ENCODE assay signal across 29 cellular contexts in genomic region chr7:147013820-147014219, GRCh38.
DNase-seq lines count a peak whose midpoint lies in the region; ATAC-seq and TF ChIP-seq lines count a peak whose summit lies in the region.
"Had no signal": no experiment of that assay in that cellular context is flagged by ENCODE, and none has a peak within 500 bp of the region (broad histone marks: within the 10 kb centered on the region; RNA-seq: fewer than 3 reads in every experiment).

No MANE protein-coding gene starts in this region.

- no peak for ATAC-seq in HG02571 (IDR thresholded peaks at IDR 0.05; ENCODE audit: unreplicated experiment)
- ATAC-seq: activated T-cell treated with anti-CD3 and anti-CD28 coated beads, Interleukin-2, amount 50 U/mL, for 4 hours; psoas muscle; WTC11 had no signal

- H3K79me2 ChIP-seq in osteoblast (ENCODE audit: insufficient read depth, low read length) (no peaks in the 10 kb centered on the region), OCI-LY7 (ENCODE audit: insufficient read depth, low read depth, low read length) (no peaks in the 10 kb centered on the region)

- H3K9me2 ChIP-seq in OCI-LY7 (ENCODE audit: insufficient read depth, low read length) = no peaks in the 10 kb centered on the region

- POLR2A ChIA-PET in OCI-LY7 (lab: Charles Lee) = no interaction called here

- no TSS peak for BruUV-seq in OCI-LY7 (replicated peaks; lab: Mats Ljungman, UMichigan)

- no peak overlapping the region for H2AFZ ChIP-seq in osteoblast (ENCODE audit: low read length)
- H2AFZ ChIP-seq in OCI-LY7 (ENCODE audit: low read length) = no peak overlapping the region

- no peak overlapping the region for H3K9ac ChIP-seq in adipocyte (ENCODE audit: low read length)

- H3K36me3 ChIP-seq in adipocyte (ENCODE audit: control insufficient read depth, insufficient read depth, low read length, severe bottlenecking) = no peaks in the 10 kb centered on the region
- no peaks in the 10 kb centered on the region for H3K36me3 ChIP-seq in osteoblast (ENCODE audit: insufficient read depth, low read length)
- no peaks in the 10 kb centered on the region for H3K36me3 ChIP-seq in OCI-LY7 (ENCODE audit: insufficient read depth, low read length)
- H3K36me3 ChIP-seq: adrenal gland, esophagus muscularis mucosa, HAP-1, left ventricle myocardium inferior, MG63, thoracic aorta, uterus had no signal

- H3K4me3 ChIP-seq in AG10803 (ENCODE audit: low read length) (no peak overlapping the region), adipocyte (ENCODE audit: low read length) (no peak overlapping the region), osteoblast (ENCODE audit: insufficient read depth, low read length) (no peak overlapping the region), OCI-LY7 (ENCODE audit: low read depth, low read length, poor library complexity, severe bottlenecking) (no peak overlapping the region)
- H3K4me3 ChIP-seq: adrenal gland, esophagus muscularis mucosa, HAP-1, left ventricle myocardium inferior, MG63, psoas muscle, thoracic aorta, uterus had no signal

- H4K20me1 ChIP-seq in osteoblast (ENCODE audit: insufficient read depth, low read length) (no peaks in the 10 kb centered on the region), OCI-LY7 (ENCODE audit: insufficient read depth, low read length) (no peaks in the 10 kb centered on the region)

- no peaks in the 10 kb centered on the region for H3K27me3 ChIP-seq in adipocyte (replicated peaks; ENCODE audit: control insufficient read depth, insufficient read depth, low read length)
- no peaks in the 10 kb centered on the region for H3K27me3 ChIP-seq in osteoblast (ENCODE audit: insufficient read depth, low read length)
- H3K27me3 ChIP-seq: adrenal gland, esophagus muscularis mucosa, MG63, uterus had no signal

- no peaks in the 10 kb centered on the region for H3K9me3 ChIP-seq in adipocyte (ENCODE audit: control insufficient read depth, low read length)
- no peaks in the 10 kb centered on the region for H3K9me3 ChIP-seq in osteoblast (ENCODE audit: low read depth, low read length)
- H3K9me3 ChIP-seq in OCI-LY7 (ENCODE audit: low read length) = no peaks in the 10 kb centered on the region
- H3K9me3 ChIP-seq: adrenal gland, esophagus muscularis mucosa, HAP-1, left ventricle myocardium inferior, MG63, psoas muscle, thoracic aorta, uterus had no signal

- TF ChIP-seq CTCF in AG10803 (conservative IDR thresholded peaks at IDR 0.05; ENCODE audit: low read length) (no peak), osteoblast (IDR thresholded peaks at IDR 0.05; ENCODE audit: extremely low read depth, low read depth, low read length) (no peak), OCI-LY7 (conservative IDR thresholded peaks at IDR 0.05; ENCODE audit: low read length) (no peak)

- intact Hi-C loops in OCI-LY7 (cut with micrococcal nuclease; ENCODE audit: unreplicated experiment) = no loop called here

- no peak overlapping the region for H3K27ac ChIP-seq in osteoblast (ENCODE audit: low read depth, low read length)
- no peak overlapping the region for H3K27ac ChIP-seq in OCI-LY7 (ENCODE audit: low read depth, low read length, poor library complexity, severe bottlenecking)
- H3K27ac ChIP-seq: adrenal gland, esophagus muscularis mucosa, left ventricle myocardium inferior, psoas muscle, thoracic aorta, uterus had no signal

- CTCF ChIA-PET in OCI-LY7 (lab: Charles Lee; ENCODE audit: unreplicated experiment) = no interaction called here

- H3K4me2 ChIP-seq in osteoblast (ENCODE audit: insufficient read depth, low read length) (no peak overlapping the region), OCI-LY7 (ENCODE audit: low read length) (no peak overlapping the region)

- DNase-seq in AG10803 (ENCODE audit: low read depth) = peak; percentile 22
- peak; percentile 40 for DNase-seq in HCEC 1CT
- DNase-seq in adipocyte (ENCODE audit: low read depth) = peak; percentile 70
- peak; percentile 6 for DNase-seq in fibroblast of gingiva (ENCODE audit: low read depth)
- no peak for DNase-seq in osteoblast (ENCODE audit: insufficient read length, low spot score, missing footprints)
- no peak for DNase-seq in activated CD4-positive, alpha-beta T cell treated with anti-CD3 and anti-CD28 coated beads, Interleukin-2, amount 50 U/mL, for 1 hour
- DNase-seq in OCI-LY7 (ENCODE audit: low spot score) = no peak
- DNase-seq: activated CD4-positive, alpha-beta T cell treated with anti-CD3 and anti-CD28 coated beads, Interleukin-2, amount 10 ng/mL, durations not matched to agents 7 days and 5 days; activated naive CD4-positive, alpha-beta T cell; activated T-cell treated with anti-CD3 and anti-CD28 coated beads, Interleukin-2, amount 50 U/mL, for 4 hours; adrenal gland; Calu3; dermis blood vessel endothelial cell; DMS79 treated with DMSO at 0.1 percent for 48 hours; KBM-7; left ventricle myocardium inferior; NCI-H1417 treated with DMSO at 0.1 percent for 48 hours; NCI-H2107; NCI-H748 treated with DMSO at 0.1 percent for 48 hours; OCI-M1; psoas muscle; stimulated activated naive CD4-positive, alpha-beta T cell treated with Interleukin-2 at 50 U/mL for 16 hours; uterus had no signal

- no peaks in the 10 kb centered on the region for H3K4me1 ChIP-seq in adipocyte (ENCODE audit: control insufficient read depth, insufficient read depth, low read length)
- H3K4me1 ChIP-seq in osteoblast (ENCODE audit: insufficient read depth, low read length) = no peaks in the 10 kb centered on the region
- H3K4me1 ChIP-seq in OCI-LY7 (ENCODE audit: insufficient read depth, low read length, poor library complexity, severe bottlenecking) = no peaks in the 10 kb centered on the region
- H3K4me1 ChIP-seq: adrenal gland, esophagus muscularis mucosa, HAP-1, left ventricle myocardium inferior, psoas muscle, uterus had no signal

Comparison
In these comparisons a context has a peak if more than half of its experiments do, and no peak if none do; other contexts are left out.
1. DNase-seq: peak in AG10803 (single experiment), HCEC 1CT (single experiment), adipocyte (single experiment) and fibroblast of gingiva (single experiment); none in osteoblast (single experiment), activated CD4-positive, alpha-beta T cell treated with anti-CD3 and anti-CD28 coated beads, Interleukin-2, amount 50 U/mL, for 1 hour (single experiment) and OCI-LY7 (single experiment).